8 cellular contexts compared by ENCODE assay signal in genomic region chr22:21791635-21792625, GRCh38. TPM values are rescaled to one million over a fixed set of nuclear protein-coding genes. Genes with fewer than 3 reads are reported as not detected.
DNase-seq lines count a peak whose midpoint lies in the region; ATAC-seq and TF ChIP-seq lines count a peak whose summit lies in the region.

No MANE protein-coding gene starts in this region.

- DNase-seq in GM12865 (ENCODE audit: low read depth) (peak; percentile 71), progenitor cell of endocrine pancreas (ENCODE audit: low spot score, unreplicated experiment) (no peak), AG08395 (ENCODE audit: low spot score) (no peak), DMS 273 (lab: John Stamatoyannopoulos, UW; ENCODE audit: unreplicated experiment) (no peak), SK-N-DZ (ENCODE audit: low spot score) (no peak), anterior cingulate cortex (lab: John Stamatoyannopoulos, UW) (no peak)
- DNase-seq in activated T-helper 2 cell treated with anti-CD3 and anti-CD28 coated beads, Interferon-gamma antibody, Interleukin-2, Interleukin-4, amounts not matched to agents 10 μg/mL and 5 μg/mL and 100 μg/mL, durations not matched to agents 14 hours and 24 hours and 36 hours (ENCODE audit: low spot score): peak; percentile 11

- TF ChIP-seq CTCF in GM12865 (IDR thresholded peaks at IDR 0.05; ENCODE audit: insufficient read depth, low read depth, low read length, missing control alignments) (no peak), progenitor cell of endocrine pancreas (IDR thresholded peaks at IDR 0.05; ENCODE audit: unreplicated experiment) (no peak)

- H3K27ac Mint-ChIP-seq in activated T-helper 2 cell treated with anti-CD3 and anti-CD28 coated beads, Interferon-gamma antibody, Interleukin-2, Interleukin-4, amounts not matched to agents 10 μg/mL and 5 μg/mL and 100 μg/mL, durations not matched to agents 14 hours and 24 hours and 36 hours: peak overlapping the region; percentile 83
- H3K27ac Mint-ChIP-seq in progenitor cell of endocrine pancreas: peak overlapping the region; percentile 19

- intact Hi-C loops in activated T-helper 2 cell treated with anti-CD3 and anti-CD28 coated beads, Interferon-gamma antibody, Interleukin-2, Interleukin-4, amounts not matched to agents 10 μg/mL and 5 μg/mL and 100 μg/mL, durations not matched to agents 14 hours and 24 hours and 36 hours (cut with micrococcal nuclease): loop anchor here (1.0 to 10.0 kb wide), 4 partner anchors 25 to 73 kb away; partner anchors contain the start of gene YPEL1

- no peak overlapping the region for H3K4me3 Mint-ChIP-seq in activated T-helper 2 cell treated with anti-CD3 and anti-CD28 coated beads, Interferon-gamma antibody, Interleukin-2, Interleukin-4, amounts not matched to agents 10 μg/mL and 5 μg/mL and 100 μg/mL, durations not matched to agents 14 hours and 24 hours and 36 hours (ENCODE audit: low read depth)
- H3K4me3 Mint-ChIP-seq in progenitor cell of endocrine pancreas (ENCODE audit: low read depth): no peak overlapping the region

- H3K36me3 Mint-ChIP-seq in activated T-helper 2 cell treated with anti-CD3 and anti-CD28 coated beads, Interferon-gamma antibody, Interleukin-2, Interleukin-4, amounts not matched to agents 10 μg/mL and 5 μg/mL and 100 μg/mL, durations not matched to agents 14 hours and 24 hours and 36 hours (ENCODE audit: low read depth): peaks cover 45% of the 10 kb centered on the region
- H3K36me3 Mint-ChIP-seq in progenitor cell of endocrine pancreas (ENCODE audit: insufficient read depth): peaks cover 19% of the 10 kb centered on the region

- ATAC-seq in HG03280 (IDR thresholded peaks at IDR 0.05; ENCODE audit: unreplicated experiment): peak; percentile 51

- no peak overlapping the region for H3K4me3 ChIP-seq in GM12865 (ENCODE audit: low read depth, low read length)

- peaks cover 18% of the 10 kb centered on the region for H3K4me1 Mint-ChIP-seq in activated T-helper 2 cell treated with anti-CD3 and anti-CD28 coated beads, Interferon-gamma antibody, Interleukin-2, Interleukin-4, amounts not matched to agents 10 μg/mL and 5 μg/mL and 100 μg/mL, durations not matched to agents 14 hours and 24 hours and 36 hours (ENCODE audit: low read depth)
- peaks cover 5% of the 10 kb centered on the region for H3K4me1 Mint-ChIP-seq in progenitor cell of endocrine pancreas (ENCODE audit: low read depth)

- H3K27me3 Mint-ChIP-seq in activated T-helper 2 cell treated with anti-CD3 and anti-CD28 coated beads, Interferon-gamma antibody, Interleukin-2, Interleukin-4, amounts not matched to agents 10 μg/mL and 5 μg/mL and 100 μg/mL, durations not matched to agents 14 hours and 24 hours and 36 hours (ENCODE audit: low read depth): no peaks in the 10 kb centered on the region
- no peaks in the 10 kb centered on the region for H3K27me3 Mint-ChIP-seq in progenitor cell of endocrine pancreas

- no peaks in the 10 kb centered on the region for H3K9me3 Mint-ChIP-seq in activated T-helper 2 cell treated with anti-CD3 and anti-CD28 coated beads, Interferon-gamma antibody, Interleukin-2, Interleukin-4, amounts not matched to agents 10 μg/mL and 5 μg/mL and 100 μg/mL, durations not matched to agents 14 hours and 24 hours and 36 hours
- H3K9me3 Mint-ChIP-seq in progenitor cell of endocrine pancreas (ENCODE audit: low read depth): no peaks in the 10 kb centered on the region

RNA-seq across cellular contexts. Expression of gene YPEL1, which starts 56.3 kb away (rescaled TPM):
- total RNA-seq in activated T-helper 2 cell treated with anti-CD3 and anti-CD28 coated beads, Interferon-gamma antibody, Interleukin-2, Interleukin-4, amounts not matched to agents 10 μg/mL and 5 μg/mL and 100 μg/mL, durations not matched to agents 14 hours and 24 hours and 36 hours: 1.5 and 1.9 TPM in 2 replicates
- total RNA-seq in progenitor cell of endocrine pancreas: 24.9 and 30.5 TPM in 2 replicates
- polyA plus RNA-seq in SK-N-DZ (2014; cell fraction: cytosol; rRNA removed): 23.2 and 29.1 TPM in 2 replicates
- polyA plus RNA-seq in SK-N-DZ (2014; cell fraction: nucleus; rRNA removed): 31.2 and 44.2 TPM in 2 replicates

Comparison
In these comparisons a context has a peak if more than half of its experiments do, and no peak if none do; other contexts are left out.
1. DNase-seq: peak in GM12865 (single experiment) and activated T-helper 2 cell treated with anti-CD3 and anti-CD28 coated beads, Interferon-gamma antibody, Interleukin-2, Interleukin-4, amounts not matched to agents 10 μg/mL and 5 μg/mL and 100 μg/mL, durations not matched to agents 14 hours and 24 hours and 36 hours (single experiment); none in progenitor cell of endocrine pancreas (single experiment), AG08395 (single experiment), DMS 273 (single experiment), SK-N-DZ (single experiment) and anterior cingulate cortex (0 of 58).